15 cellular contexts compared by ENCODE assay signal in the genomic region with DNA sequence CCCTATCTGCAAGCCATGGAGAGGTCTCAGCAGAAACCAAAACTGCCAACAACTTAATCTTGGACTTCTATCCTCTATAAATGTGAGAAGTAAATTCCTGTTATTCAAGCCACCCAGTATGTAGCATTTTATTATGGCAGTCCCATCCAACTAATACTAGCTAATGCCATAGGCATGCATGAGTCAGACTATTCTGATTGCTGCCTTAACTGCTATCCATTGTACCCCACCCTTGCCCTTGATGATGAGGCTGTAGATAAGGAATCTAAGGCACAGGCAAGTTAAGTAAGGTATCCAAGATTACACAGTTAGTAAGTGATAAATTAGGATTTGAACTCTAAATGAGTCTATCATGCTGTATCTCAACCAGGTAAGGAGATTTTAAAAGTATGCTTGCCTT.
DNase-seq lines count a peak whose midpoint lies in the region; TF ChIP-seq lines count a peak whose summit lies in the region.
"Had no signal": no experiment of that assay in that cellular context is flagged by ENCODE, and none has a peak within 500 bp of the region (broad histone marks: within the 10 kb centered on the region; RNA-seq: fewer than 3 reads in every experiment).

No MANE protein-coding gene starts in this region.

- intact Hi-C loops in posterior cingulate gyrus (cut with DNase I) = no loop called here
- intact Hi-C loops in activated CD4-positive, alpha-beta T cell treated with anti-CD3 and anti-CD28 coated beads, Interleukin-2, amount 10 ng/mL, durations not matched to agents 24 days and 14 days (cut with micrococcal nuclease) = no loop called here

- no peak overlapping the region for H3K4me3 ChIP-seq in SJSA1
- no peak overlapping the region for H3K4me3 ChIP-seq in fibroblast of the aortic adventitia (ENCODE audit: low read depth, low read length)
- no peak overlapping the region for H3K4me3 ChIP-seq in skeletal muscle satellite cell (ENCODE audit: low read length)
- H3K4me3 ChIP-seq: left ventricle myocardium inferior had no signal

- no peaks in the 10 kb centered on the region for H3K27me3 ChIP-seq in SJSA1 (replicated peaks)
- H3K27me3 ChIP-seq in skeletal muscle satellite cell (ENCODE audit: control insufficient read depth, insufficient read depth, low read length) = no peaks in the 10 kb centered on the region

- peaks cover 42% of the 10 kb centered on the region for H3K9me3 Mint-ChIP-seq in activated CD4-positive, alpha-beta T cell treated with anti-CD3 and anti-CD28 coated beads, Interleukin-2, amount 10 ng/mL, durations not matched to agents 24 days and 14 days
- peaks cover 47% of the 10 kb centered on the region for H3K9me3 Mint-ChIP-seq in activated T-cell treated with anti-CD3 and anti-CD28 coated beads, Interleukin-2, amount 50 U/mL, for 24 hours

- H3K9me3 ChIP-seq in SJSA1 (replicated peaks) (peaks cover 13% of the 10 kb centered on the region), skeletal muscle satellite cell (replicated peaks; ENCODE audit: low read length) (no peaks in the 10 kb centered on the region)
- H3K9me3 ChIP-seq: left ventricle myocardium inferior had no signal

- H3K4me1 ChIP-seq in SJSA1 (replicated peaks) = peaks cover 31% of the 10 kb centered on the region
- peaks cover 19% of the 10 kb centered on the region for H3K4me1 ChIP-seq in skeletal muscle satellite cell (ENCODE audit: control insufficient read depth, insufficient read depth, low read length)
- H3K4me1 ChIP-seq: left ventricle myocardium inferior had no signal

- no peak overlapping the region for H3K27ac Mint-ChIP-seq in activated CD4-positive, alpha-beta T cell treated with anti-CD3 and anti-CD28 coated beads, Interleukin-2, amount 10 ng/mL, durations not matched to agents 24 days and 14 days
- H3K27ac Mint-ChIP-seq in activated T-cell treated with anti-CD3 and anti-CD28 coated beads, Interleukin-2, amount 50 U/mL, for 24 hours = no peak overlapping the region
- H3K27ac Mint-ChIP-seq: activated CD4-positive, alpha-beta memory T cell treated with anti-CD3 and anti-CD28 coated beads, Interleukin-2, amount 10 ng/mL, durations not matched to agents 7 days and 5 days; activated naive CD4-positive, alpha-beta T cell treated with anti-CD3 and anti-CD28 coated beads, Interleukin-2, amount 50 U/mL, for 72 hours; H9 had no signal

- no peak overlapping the region for H3K9ac ChIP-seq in skeletal muscle satellite cell (ENCODE audit: low read depth, low read length)

- no peak for TF ChIP-seq CTCF in fibroblast of the aortic adventitia (IDR thresholded peaks at IDR 0.05; ENCODE audit: insufficient read depth, low read length)

- no peaks in the 10 kb centered on the region for H3K27me3 Mint-ChIP-seq in activated CD4-positive, alpha-beta T cell treated with anti-CD3 and anti-CD28 coated beads, Interleukin-2, amount 10 ng/mL, durations not matched to agents 24 days and 14 days
- no peaks in the 10 kb centered on the region for H3K27me3 Mint-ChIP-seq in activated T-cell treated with anti-CD3 and anti-CD28 coated beads, Interleukin-2, amount 50 U/mL, for 24 hours
- H3K27me3 Mint-ChIP-seq: activated CD4-positive, alpha-beta memory T cell treated with anti-CD3 and anti-CD28 coated beads, Interleukin-2, amount 10 ng/mL, durations not matched to agents 7 days and 5 days had no signal

- no peak overlapping the region for H3K4me3 Mint-ChIP-seq in activated CD4-positive, alpha-beta T cell treated with anti-CD3 and anti-CD28 coated beads, Interleukin-2, amount 10 ng/mL, durations not matched to agents 24 days and 14 days
- H3K4me3 Mint-ChIP-seq in activated T-cell treated with anti-CD3 and anti-CD28 coated beads, Interleukin-2, amount 50 U/mL, for 24 hours = no peak overlapping the region
- H3K4me3 Mint-ChIP-seq: activated CD4-positive, alpha-beta memory T cell treated with anti-CD3 and anti-CD28 coated beads, Interleukin-2, amount 10 ng/mL, durations not matched to agents 7 days and 5 days; H9 had no signal

- H3K4me1 Mint-ChIP-seq in activated CD4-positive, alpha-beta T cell treated with anti-CD3 and anti-CD28 coated beads, Interleukin-2, amount 10 ng/mL, durations not matched to agents 24 days and 14 days = peaks cover 20% of the 10 kb centered on the region
- peaks cover 23% of the 10 kb centered on the region for H3K4me1 Mint-ChIP-seq in activated T-cell treated with anti-CD3 and anti-CD28 coated beads, Interleukin-2, amount 50 U/mL, for 24 hours (ENCODE audit: low read depth)
- H3K4me1 Mint-ChIP-seq: H9 had no signal

- H3K27ac ChIP-seq in SJSA1 = peak overlapping the region; percentile 94
- H3K27ac ChIP-seq: left ventricle myocardium inferior had no signal

- peaks cover 69% of the 10 kb centered on the region for H3K36me3 Mint-ChIP-seq in activated CD4-positive, alpha-beta T cell treated with anti-CD3 and anti-CD28 coated beads, Interleukin-2, amount 10 ng/mL, durations not matched to agents 24 days and 14 days (ENCODE audit: low read depth)
- H3K36me3 Mint-ChIP-seq in activated T-cell treated with anti-CD3 and anti-CD28 coated beads, Interleukin-2, amount 50 U/mL, for 24 hours (ENCODE audit: low read depth) = peaks cover 58% of the 10 kb centered on the region

- DNase-seq in H4 (ENCODE audit: low spot score) (peak; percentile 46), SJSA1 (ENCODE audit: low read depth in 1 of 2, low spot score in 2 of 2) (peak; percentile 82 to 93), fibroblast of the aortic adventitia (ENCODE audit: low read depth) (peak; percentile 88), posterior cingulate gyrus (no peak), NCI-H748 (lab: John Stamatoyannopoulos, UW; ENCODE audit: unreplicated experiment) (no peak)
- no peak for DNase-seq in activated CD4-positive, alpha-beta T cell treated with anti-CD3 and anti-CD28 coated beads, Interleukin-2, amount 10 ng/mL, durations not matched to agents 24 days and 14 days
- no peak for DNase-seq in activated T-cell treated with anti-CD3 and anti-CD28 coated beads, Interleukin-2, amount 50 U/mL, for 24 hours
- DNase-seq: activated CD4-positive, alpha-beta memory T cell treated with anti-CD3 and anti-CD28 coated beads, Interleukin-2, amount 10 ng/mL, durations not matched to agents 7 days and 5 days; H9; left ventricle myocardium inferior; MM.1S; NCI-H510A treated with DMSO at 0.1 percent for 48 hours; substantia nigra had no signal

- H3K36me3 ChIP-seq in SJSA1 = 0 out of 2 replicates have a peak, but pooled peaks cover 3% of the 10 kb centered on the region
- no peaks in the 10 kb centered on the region for H3K36me3 ChIP-seq in skeletal muscle satellite cell (ENCODE audit: insufficient read depth, low read length)
- H3K36me3 ChIP-seq: left ventricle myocardium inferior had no signal

- H3K4me2 ChIP-seq in skeletal muscle satellite cell (ENCODE audit: low read length) = peak overlapping the region; percentile 45

Comparison
In these comparisons a context has a peak if more than half of its experiments do, and no peak if none do; other contexts are left out.
1. DNase-seq: peak in H4 (single experiment), SJSA1 (2 of 2) and fibroblast of the aortic adventitia (single experiment); none in posterior cingulate gyrus (0 of 10), NCI-H748 (single experiment), activated CD4-positive, alpha-beta T cell treated with anti-CD3 and anti-CD28 coated beads, Interleukin-2, amount 10 ng/mL, durations not matched to agents 24 days and 14 days (single experiment) and activated T-cell treated with anti-CD3 and anti-CD28 coated beads, Interleukin-2, amount 50 U/mL, for 24 hours (single experiment).